In genomic region chr1:988061-988460, GRCh38 we compare ENCODE assay signal across 5 cellular contexts. TPM values are rescaled to one million over a fixed set of nuclear protein-coding genes. Genes with fewer than 3 reads are reported as not detected.
"Had no signal": no experiment of that assay in that cellular context is flagged by ENCODE, and none has a peak within 500 bp of the region (broad histone marks: within the 10 kb centered on the region; RNA-seq: fewer than 3 reads in every experiment).

No MANE protein-coding gene starts in this region.

RNA-seq across cellular contexts. Expression of gene PERM1, which starts 6.2 kb away (rescaled TPM):
- total RNA-seq: GM23248, GM23338, H1, H7, H9 had no signal
- polyA plus RNA-seq: H1 had no signal
